ENCODE assay signal across 4 cellular contexts in the genomic region with DNA sequence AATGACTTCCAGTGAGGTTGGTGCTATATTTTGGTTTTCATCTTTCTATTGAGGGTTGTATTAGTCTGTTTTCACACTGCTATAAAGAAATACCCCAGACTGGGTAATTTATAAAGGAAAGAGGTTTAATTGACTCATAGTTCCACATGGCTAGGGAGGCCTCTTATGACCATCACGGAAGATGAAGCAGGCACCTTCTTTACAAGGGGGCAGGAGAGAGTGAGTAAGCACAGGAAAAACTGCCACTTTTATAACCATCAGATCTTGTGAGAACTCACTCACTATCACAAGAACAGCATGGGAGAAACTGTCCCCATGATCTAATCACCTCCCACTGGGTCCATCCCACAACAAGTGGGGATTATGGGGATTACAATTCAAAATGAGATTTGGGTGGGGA. TPM values are rescaled to one million over a fixed set of nuclear protein-coding genes. Genes with fewer than 3 reads are reported as not detected.
DNase-seq lines count a peak whose midpoint lies in the region; ATAC-seq and TF ChIP-seq lines count a peak whose summit lies in the region.
"Not testable (repeated sequence)": the region's sequence is repeated elsewhere in the genome, so short reads cannot be mapped to it uniquely, and the experiment has no call there.

No MANE protein-coding gene starts in this region.

- DNase-seq in activated T-cell treated with anti-CD3 and anti-CD28 coated beads, Interleukin-2, amount 50 U/mL, for 24 hours; activated naive CD8-positive, alpha-beta T cell treated with anti-CD3 and anti-CD28 coated beads for 36 hours; endodermal cell; stimulated activated naive CD8-positive, alpha-beta T cell treated with anti-CD3 and anti-CD28 coated beads, Interleukin-15, Interleukin-2, amounts not matched to agents 100 U/mL and 50 U/mL, for 24 hours: not testable (repeated sequence)

- H3K27me3 ChIP-seq in endodermal cell (ENCODE audit: control insufficient read depth, insufficient read depth, low read length, poor library complexity, severe bottlenecking) = not testable (repeated sequence)

- H3K27ac ChIP-seq in endodermal cell (ENCODE audit: low read depth, low read length) = not testable (repeated sequence)

- H3K4me1 Mint-ChIP-seq in activated T-cell treated with anti-CD3 and anti-CD28 coated beads, Interleukin-2, amount 50 U/mL, for 24 hours (ENCODE audit: low read depth) = peaks cover 29% of the 10 kb centered on the region
- peaks cover 28% of the 10 kb centered on the region for H3K4me1 Mint-ChIP-seq in activated naive CD8-positive, alpha-beta T cell treated with anti-CD3 and anti-CD28 coated beads for 36 hours
- not testable (repeated sequence) for H3K4me1 Mint-ChIP-seq in endodermal cell

- not testable (repeated sequence) for H3K9ac ChIP-seq in endodermal cell (ENCODE audit: extremely low read depth, low read length, poor library complexity, severe bottlenecking)

- H3K4me3 Mint-ChIP-seq in activated T-cell treated with anti-CD3 and anti-CD28 coated beads, Interleukin-2, amount 50 U/mL, for 24 hours; activated naive CD8-positive, alpha-beta T cell treated with anti-CD3 and anti-CD28 coated beads for 36 hours; endodermal cell: not testable (repeated sequence)

- peak overlapping the region; percentile 49 for H3K27ac Mint-ChIP-seq in activated T-cell treated with anti-CD3 and anti-CD28 coated beads, Interleukin-2, amount 50 U/mL, for 24 hours
- peak overlapping the region; percentile 47 for H3K27ac Mint-ChIP-seq in activated naive CD8-positive, alpha-beta T cell treated with anti-CD3 and anti-CD28 coated beads for 36 hours
- H3K27ac Mint-ChIP-seq in endodermal cell = not testable (repeated sequence)

- 91 to 100% methylated on average over 1 of the region's 1 CpG for WGBS in endodermal cell (ENCODE audit: insufficient coverage in 1 of 2, insufficient read length in 1 of 2), 2 experiments

- H3K36me3 ChIP-seq in endodermal cell (ENCODE audit: control insufficient read depth, insufficient read depth, low read length) = peaks cover 65% of the 10 kb centered on the region

- H3K4me1 ChIP-seq in endodermal cell (ENCODE audit: control insufficient read depth, insufficient read depth, low read length) = not testable (repeated sequence)

- not testable (repeated sequence) for H3K27me3 Mint-ChIP-seq in activated T-cell treated with anti-CD3 and anti-CD28 coated beads, Interleukin-2, amount 50 U/mL, for 24 hours; activated naive CD8-positive, alpha-beta T cell treated with anti-CD3 and anti-CD28 coated beads for 36 hours; endodermal cell (ENCODE audit: insufficient read depth)

- H3K4me3 ChIP-seq in endodermal cell (ENCODE audit: low read length) = peak overlapping the region; percentile 39

- peaks cover 15% of the 10 kb centered on the region for H3K9me3 Mint-ChIP-seq in activated T-cell treated with anti-CD3 and anti-CD28 coated beads, Interleukin-2, amount 50 U/mL, for 24 hours
- H3K9me3 Mint-ChIP-seq in activated naive CD8-positive, alpha-beta T cell treated with anti-CD3 and anti-CD28 coated beads for 36 hours = peaks cover 20% of the 10 kb centered on the region
- peaks cover 44% of the 10 kb centered on the region for H3K9me3 Mint-ChIP-seq in endodermal cell

- ATAC-seq in stimulated activated naive CD8-positive, alpha-beta T cell treated with anti-CD3 and anti-CD28 coated beads, Interleukin-15, Interleukin-2, amounts not matched to agents 100 U/mL and 50 U/mL, for 24 hours = peak; percentile 88

- H3K36me3 Mint-ChIP-seq in activated T-cell treated with anti-CD3 and anti-CD28 coated beads, Interleukin-2, amount 50 U/mL, for 24 hours (ENCODE audit: low read depth) = peaks cover 34% of the 10 kb centered on the region
- H3K36me3 Mint-ChIP-seq in activated naive CD8-positive, alpha-beta T cell treated with anti-CD3 and anti-CD28 coated beads for 36 hours = peaks cover 52% of the 10 kb centered on the region
- H3K36me3 Mint-ChIP-seq in endodermal cell (ENCODE audit: low read depth) = peaks cover 70% of the 10 kb centered on the region

- peaks cover 45% of the 10 kb centered on the region for H3K9me3 ChIP-seq in endodermal cell (ENCODE audit: control insufficient read depth, low read length)

- not testable (repeated sequence) for TF ChIP-seq CTCF in endodermal cell (conservative IDR thresholded peaks at IDR 0.05)

RNA-seq across cellular contexts. Expression of a gene that starts 5.6 kb away (rescaled TPM):
- total RNA-seq in activated naive CD8-positive, alpha-beta T cell treated with anti-CD3 and anti-CD28 coated beads for 36 hours = 10 to 100 TPM in 1 of 2 experiments, 1 to 10 TPM in 1; 10.0 to 10.8 TPM
- total RNA-seq in endodermal cell = 10 to 100 TPM; 40.6 to 47.5 TPM
- 56.1 TPM for polyA plus RNA-seq in endodermal cell (2013, experiment 1 of 2)
- polyA plus RNA-seq in endodermal cell (2013, experiment 2 of 2) = 53.9 TPM

RNA-seq across cellular contexts. Expression of a gene that starts 6.9 kb away (rescaled TPM):
- total RNA-seq in activated naive CD8-positive, alpha-beta T cell treated with anti-CD3 and anti-CD28 coated beads for 36 hours = 10 to 100 TPM; 38.9 to 40.9 TPM
- total RNA-seq in endodermal cell = 10 to 100 TPM; 21.7 to 26.2 TPM
- polyA plus RNA-seq in endodermal cell (2013, experiment 1 of 2) = 12.0 TPM
- 11.0 TPM for polyA plus RNA-seq in endodermal cell (2013, experiment 2 of 2)
